30 cellular contexts compared by ENCODE assay signal in genomic region chr13:113977976-113978375, GRCh38. TPM values are rescaled to one million over a fixed set of nuclear protein-coding genes. Genes with fewer than 3 reads are reported as not detected.
DNase-seq lines count a peak whose midpoint lies in the region; ATAC-seq and TF ChIP-seq lines count a peak whose summit lies in the region.
"Had no signal": no experiment of that assay in that cellular context is flagged by ENCODE, and none has a peak within 500 bp of the region (broad histone marks: within the 10 kb centered on the region; RNA-seq: fewer than 3 reads in every experiment).

No MANE protein-coding gene starts in this region.

- H2BK15ac ChIP-seq in IMR-90 (ENCODE audit: low read depth, low read length) = no peak overlapping the region

- in situ Hi-C loops in IMR-90 (cut with MboI; ENCODE audit: low sequenced_read_pairs) = no loop called here

- H4K20me1 ChIP-seq in IMR-90 (ENCODE audit: insufficient read depth, low read length) (peaks cover 21% of the 10 kb centered on the region), GM23338 (replicated peaks; ENCODE audit: insufficient read depth) (no peaks in the 10 kb centered on the region)

- peaks cover 33% of the 10 kb centered on the region for H3K9me1 ChIP-seq in IMR-90 (ENCODE audit: insufficient read depth, low read length)

- TSS peak; percentile 85 for BruUV-seq in IMR-90 (replicated peaks; lab: Mats Ljungman, UMichigan)

- no peak overlapping the region for H2BK20ac ChIP-seq in IMR-90 (ENCODE audit: low read depth, low read length)

- H3K36me3 ChIP-seq in left ventricle myocardium inferior (peaks cover 53% of the 10 kb centered on the region), IMR-90 (ENCODE audit: control insufficient read depth, insufficient read depth, low read length) (peaks cover 80% of the 10 kb centered on the region), sigmoid colon (peaks cover 4 to 78% (median 24%) of the 10 kb centered on the region in 4 donors), GM23338 (ENCODE audit: insufficient read depth) (no peaks in the 10 kb centered on the region; the same call in 1 of the 2 replicates)
- H3K36me3 ChIP-seq: transverse colon had no signal

- no peak overlapping the region for H3K27ac ChIP-seq in left ventricle myocardium inferior (replicated peaks)
- no peak overlapping the region for H3K27ac ChIP-seq in IMR-90 (ENCODE audit: insufficient read depth, low read length)
- no peak overlapping the region for H3K27ac ChIP-seq in sigmoid colon
- H3K27ac ChIP-seq in GM23338 (ENCODE audit: low read depth) = no peak overlapping the region
- H3K27ac ChIP-seq: BLaER1 treated with 17β-estradiol and CSF1 and Interleukin-3, amounts not matched to agents 10 nM and 100 nM; cardiac muscle cell; esophagus squamous epithelium; transverse colon had no signal

- POLR2A ChIA-PET in IMR-90 (lab: Charles Lee; ENCODE audit: unreplicated experiment) = no interaction called here

- TF ChIP-seq CTCF in left ventricle myocardium inferior (IDR thresholded peaks at IDR 0.05; ENCODE audit: borderline replicate concordance) (no peak), IMR-90 (conservative IDR thresholded peaks at IDR 0.05; ENCODE audit: low read depth, low read length) (no peak), chondrocyte (IDR thresholded peaks at IDR 0.05) (no peak), sigmoid colon (IDR thresholded peaks at IDR 0.05) (no peak), GM23338 (conservative IDR thresholded peaks at IDR 0.05; ENCODE audit: low read depth in 2 of 2) (no peak)

- no peak for TF ChIP-seq POLR2A in IMR-90 (IDR thresholded peaks at IDR 0.05; ENCODE audit: low read depth, low read length)
- no peak for TF ChIP-seq POLR2A in sigmoid colon (IDR thresholded peaks at IDR 0.05)

- no peaks in the 10 kb centered on the region for H3K9me3 ChIP-seq in left ventricle myocardium inferior (replicated peaks)
- H3K9me3 ChIP-seq in IMR-90 (ENCODE audit: control insufficient read depth, insufficient read depth, low read length) = no peaks in the 10 kb centered on the region
- H3K9me3 ChIP-seq in sigmoid colon = no peaks in the 10 kb centered on the region
- H3K9me3 ChIP-seq: BLaER1 treated with 17β-estradiol and CSF1 and Interleukin-3, amounts not matched to agents 10 nM and 100 nM; Caco-2; esophagus squamous epithelium; transverse colon had no signal

- H3K4me2 ChIP-seq in IMR-90 (ENCODE audit: low read depth, low read length) (no peak overlapping the region), GM23338 (no peak overlapping the region)
- H3K4me2 ChIP-seq: BLaER1 treated with 17β-estradiol and CSF1 and Interleukin-3, amounts not matched to agents 10 nM and 100 nM; smooth muscle cell had no signal

- no peaks in the 10 kb centered on the region for H3K27me3 ChIP-seq in left ventricle myocardium inferior (ENCODE audit: low read depth)
- H3K27me3 ChIP-seq in IMR-90 (ENCODE audit: control insufficient read depth, insufficient read depth, low read length) = no peaks in the 10 kb centered on the region
- H3K27me3 ChIP-seq in sigmoid colon = no peaks in the 10 kb centered on the region
- no peaks in the 10 kb centered on the region for H3K27me3 ChIP-seq in GM23338 (ENCODE audit: insufficient read depth)
- H3K27me3 ChIP-seq: BLaER1 treated with 17β-estradiol and CSF1 and Interleukin-3, amounts not matched to agents 10 nM and 100 nM; cardiac muscle cell; esophagus squamous epithelium; transverse colon had no signal

- no peak overlapping the region for H3K4me3 Mint-ChIP-seq in chondrocyte (ENCODE audit: unreplicated experiment)
- no peak overlapping the region for H3K4me3 Mint-ChIP-seq in GM23338
- H3K4me3 Mint-ChIP-seq: activated CD8-positive, alpha-beta memory T cell treated with anti-CD3 and anti-CD28 coated beads, Interleukin-2, amount 10 ng/mL, durations not matched to agents 7 days and 5 days; endodermal cell had no signal

- intact Hi-C loops in Right ventricle myocardium superior (cut with DNase I) = no loop called here
- intact Hi-C loops in left ventricle myocardium inferior (cut with micrococcal nuclease) = no loop called here
- intact Hi-C loops in IMR-90 (cut with micrococcal nuclease) = no loop called here
- intact Hi-C loops in sigmoid colon (cut with DNase I) = no loop called here

- H2BK5ac ChIP-seq in IMR-90 (ENCODE audit: low read depth, low read length, poor library complexity, severe bottlenecking) = no peak overlapping the region

- CTCF ChIA-PET in IMR-90 (lab: Yijun Ruan, JAX) = no interaction called here

- TF ChIP-seq EP300 in sigmoid colon (IDR thresholded peaks at IDR 0.05) = no peak

- H3K36me3 Mint-ChIP-seq in chondrocyte (ENCODE audit: low read depth) (peaks cover 23% of the 10 kb centered on the region), GM23338 (ENCODE audit: low read depth) (peaks cover 32% of the 10 kb centered on the region)

- H3K9me2 ChIP-seq in GM23338 (ENCODE audit: insufficient read depth) = no peaks in the 10 kb centered on the region

- H2AK5ac ChIP-seq in IMR-90 (ENCODE audit: low read depth, low read length) = no peak overlapping the region

- H2AK9ac ChIP-seq in IMR-90 (replicated peaks; ENCODE audit: low read depth, low read length, poor library complexity) = no peak overlapping the region

- DNase-seq in Right ventricle myocardium superior (peak; percentile 22), left ventricle myocardium inferior (no peak), IMR-90 (no peak), chondrocyte (ENCODE audit: low spot score) (peak; percentile 75), sigmoid colon (peak; percentile 47), GM23338 (ENCODE audit: low spot score) (no peak), NCI-H2081 (lab: John Stamatoyannopoulos, UW) (no peak)
- DNase-seq: activated CD4-positive, alpha-beta T cell treated with anti-CD3 and anti-CD28 coated beads, Interleukin-2, amount 50 U/mL, for 1 hour; activated CD8-positive, alpha-beta memory T cell treated with anti-CD3 and anti-CD28 coated beads, Interleukin-2, amount 10 ng/mL, durations not matched to agents 7 days and 5 days; activated T-cell treated with anti-CD3 and anti-CD28 coated beads, Interleukin-2, amount 50 U/mL, for 48 hours; Caco-2; endodermal cell; esophagus squamous epithelium; foreskin melanocyte; GF-D8; HCEC 1CT; Karpas-422; mesendoderm; NCI-H1436; NCI-H446; NCI-H82; occipital lobe; stimulated activated CD4-positive, alpha-beta T cell treated with anti-CD3 and anti-CD28 coated beads, Interleukin-1b, Interleukin-23, amount 100 ng/mL, for 48 hours; stimulated activated CD8-positive, alpha-beta memory T cell treated with anti-CD3 and anti-CD28 coated beads, Interleukin-4, amount 100 ng/mL, for 48 hours; transverse colon had no signal

- H3K9me3 Mint-ChIP-seq in chondrocyte (ENCODE audit: low read depth) (no peaks in the 10 kb centered on the region), GM23338 (peaks cover 4% of the 10 kb centered on the region; the same call in 1 of the 3 replicates)
- H3K9me3 Mint-ChIP-seq: endodermal cell had no signal

- H3K27me3 Mint-ChIP-seq in chondrocyte (ENCODE audit: low read depth) = no peaks in the 10 kb centered on the region
- peaks cover 5% of the 10 kb centered on the region for H3K27me3 Mint-ChIP-seq in GM23338 (ENCODE audit: insufficient read depth, low read depth, poor library complexity)
- H3K27me3 Mint-ChIP-seq: activated CD8-positive, alpha-beta memory T cell treated with anti-CD3 and anti-CD28 coated beads, Interleukin-2, amount 10 ng/mL, durations not matched to agents 7 days and 5 days had no signal

- WGBS in IMR-90 (ENCODE audit: extremely low coverage in 2 of 2, insufficient read length in 1 of 2), 2 experiments = 100% methylated on average over 1 of the region's 13 CpGs; no CpG with 5 or more reads in 1 of the 2 experiments
- 88 to 93% methylated on average over 13 of the region's 13 CpGs for WGBS in sigmoid colon, 2 donors

- no peak overlapping the region for H3K9ac ChIP-seq in IMR-90 (ENCODE audit: low read depth, low read length)
- H3K9ac ChIP-seq: BLaER1 treated with 17β-estradiol and CSF1 and Interleukin-3, amounts not matched to agents 10 nM and 100 nM had no signal

- no peak overlapping the region for H2BK120ac ChIP-seq in IMR-90 (ENCODE audit: low read depth, low read length)

- H2AFZ ChIP-seq in IMR-90 (replicated peaks; ENCODE audit: low read length, poor library complexity) (no peak overlapping the region), GM23338 (no peak overlapping the region)

- H3K4me1 ChIP-seq in left ventricle myocardium inferior (peaks cover 15% of the 10 kb centered on the region), IMR-90 (ENCODE audit: control insufficient read depth, insufficient read depth, low read length) (peaks cover 10% of the 10 kb centered on the region), sigmoid colon (peaks cover 0 to 15% (median 7%) of the 10 kb centered on the region in 4 donors), GM23338 (ENCODE audit: insufficient read depth) (no peaks in the 10 kb centered on the region)

- H4K91ac ChIP-seq in IMR-90 (ENCODE audit: insufficient read depth, low read depth, low read length) = no peak overlapping the region

- H3K4ac ChIP-seq in IMR-90 (ENCODE audit: low read depth, low read length) = no peak overlapping the region

- no peak overlapping the region for H3K23ac ChIP-seq in IMR-90 (ENCODE audit: low read depth, low read length)

- no peak for TF ChIP-seq RAD21 in IMR-90 (IDR thresholded peaks at IDR 0.05; ENCODE audit: low read length)

- H3F3A ChIP-seq in GM23338 (replicated peaks; ENCODE audit: low read depth) = no peaks in the 10 kb centered on the region

- no peak for ATAC-seq in Right ventricle myocardium superior (ENCODE audit: poor library complexity)
- ATAC-seq in IMR-90 (ENCODE audit: low read depth) = no peak
- no peak for ATAC-seq in GM23338
- no peak for ATAC-seq in GM19324 (IDR thresholded peaks at IDR 0.05; ENCODE audit: low FRiP score, unreplicated experiment)
- ATAC-seq: activated CD8-positive, alpha-beta memory T cell treated with anti-CD3 and anti-CD28 coated beads, Interleukin-2, amount 10 ng/mL, durations not matched to agents 7 days and 5 days had no signal

- H3K4me1 Mint-ChIP-seq in chondrocyte (ENCODE audit: low read depth) = peaks cover 30% of the 10 kb centered on the region
- no peaks in the 10 kb centered on the region; the same call in 2 of the 3 replicates for H3K4me1 Mint-ChIP-seq in GM23338
- H3K4me1 Mint-ChIP-seq: activated CD8-positive, alpha-beta memory T cell treated with anti-CD3 and anti-CD28 coated beads, Interleukin-2, amount 10 ng/mL, durations not matched to agents 7 days and 5 days; endodermal cell had no signal

- H3K18ac ChIP-seq in IMR-90 (ENCODE audit: low read depth, low read length) = no peak overlapping the region

- no peak overlapping the region for H4K5ac ChIP-seq in IMR-90 (ENCODE audit: low read depth, low read length)

- dilution Hi-C loops in IMR-90 (cut with HindIII; ENCODE audit: low sequenced_read_pairs, unreplicated experiment) = no loop called here

- no peak overlapping the region for H3K56ac ChIP-seq in IMR-90 (ENCODE audit: extremely low read depth, insufficient read depth, low read length)

- H3K4me3 ChIP-seq in left ventricle myocardium inferior = no peak overlapping the region
- H3K4me3 ChIP-seq in IMR-90 (ENCODE audit: insufficient read depth, low read depth, low read length) = no peak overlapping the region
- no peak overlapping the region for H3K4me3 ChIP-seq in sigmoid colon
- no peak overlapping the region for H3K4me3 ChIP-seq in GM23338
- H3K4me3 ChIP-seq: BLaER1 treated with 17β-estradiol and CSF1 and Interleukin-3, amounts not matched to agents 10 nM and 100 nM; cardiac muscle cell; esophagus squamous epithelium; smooth muscle cell; transverse colon had no signal

- H3K27ac Mint-ChIP-seq in chondrocyte (ENCODE audit: unreplicated experiment) (no peak overlapping the region), GM23338 (no peak overlapping the region)
- H3K27ac Mint-ChIP-seq: activated CD8-positive, alpha-beta memory T cell treated with anti-CD3 and anti-CD28 coated beads, Interleukin-2, amount 10 ng/mL, durations not matched to agents 7 days and 5 days; endodermal cell had no signal

- H3K79me1 ChIP-seq in IMR-90 (ENCODE audit: low read depth in 1 of 2, low read length in 2 of 2) = peaks cover 9 to 69% of the 10 kb centered on the region in 2 experiments; a peak in 3 of 4 replicates

- H3K79me2 ChIP-seq in GM23338 (replicated peaks; ENCODE audit: insufficient read depth) = no peaks in the 10 kb centered on the region

- no peak overlapping the region for H3K14ac ChIP-seq in IMR-90 (replicated peaks; ENCODE audit: low read depth, low read length)

- no peak overlapping the region for H4K8ac ChIP-seq in IMR-90 (ENCODE audit: low read depth in 2 of 2, low read length in 2 of 2)

RNA-seq across cellular contexts. Expression of gene C13orf46, which starts 4.1 kb away (rescaled TPM):
- total RNA-seq in Right ventricle myocardium superior (0.32 TPM), left ventricle myocardium inferior (0.33 TPM), IMR-90 (2012; rRNA removed) (under 0.01 TPM in 2 replicates), chondrocyte (1.7 to 2.2 TPM (median 2.0 TPM) in 3 replicates), sigmoid colon (10 to 100 TPM in 1 of 4 donors, under 1 TPM in 2, not detected in 1; 0.71 to 11.9 (median 0.81) TPM)
- polyA plus RNA-seq in IMR-90 (2012; rRNA removed) (2.1 and 2.5 TPM in 2 replicates), sigmoid colon (1 to 10 TPM in 1 of 3 donors, under 1 TPM in 1, not detected in 1; 0.23 to 1.2 TPM), GM23338 (2016; fragmentation: Nextera tagmentation; extraction: Ambion mirVana) (0.12 and 0.44 TPM in 2 replicates)
- 1.7 and 1.8 TPM in 2 replicates for polyA plus RNA-seq in IMR-90 (2012; cell fraction: cytosol; rRNA removed)
- 8.9 and 10.0 TPM in 2 replicates for polyA plus RNA-seq in IMR-90 (2012; cell fraction: nucleus; rRNA removed; ENCODE audit: low replicate concordance)
- 1.5 TPM in 1 of 2 replicates, not detected in the other for total RNA-seq in GM23338 (2014; rRNA removed; shearing (Covaris generic))
- total RNA-seq: Caco-2, cardiac muscle cell, esophagus squamous epithelium, myocyte had no signal

Comparison
In these comparisons a context has a peak if more than half of its experiments do, and no peak if none do; other contexts are left out.
1. DNase-seq: peak in Right ventricle myocardium superior (single experiment), chondrocyte (single experiment) and sigmoid colon (single experiment); none in left ventricle myocardium inferior (single experiment), IMR-90 (single experiment), GM23338 (single experiment) and NCI-H2081 (0 of 2).